8 cellular contexts compared by ENCODE assay signal in genomic region chr20:34907616-34908469, GRCh38. TPM values are rescaled to one million over a fixed set of nuclear protein-coding genes. Genes with fewer than 3 reads are reported as not detected.
DNase-seq lines count a peak whose midpoint lies in the region; ATAC-seq, FAIRE-seq and TF ChIP-seq lines count a peak whose summit lies in the region.

No MANE protein-coding gene starts in this region.

- no peak overlapping the region for H3K4me3 ChIP-seq in astrocyte (ENCODE audit: insufficient read depth, low read depth, low read length)
- no peak overlapping the region for H3K4me3 ChIP-seq in suprapubic skin

- peaks cover 13% of the 10 kb centered on the region for H3K4me1 ChIP-seq in astrocyte (ENCODE audit: insufficient read depth, low read length)
- peaks cover 17% of the 10 kb centered on the region for H3K4me1 ChIP-seq in suprapubic skin

- peak overlapping the region; percentile 67 for H3K27ac Mint-ChIP-seq in astrocyte (ENCODE audit: unreplicated experiment)

- FAIRE-seq in astrocyte (lab: Jason Lieb, UNC): peak; percentile 39

- TF ChIP-seq CTCF in astrocyte (IDR thresholded peaks at IDR 0.05; ENCODE audit: insufficient read depth, low read depth, low read length) (no peak), suprapubic skin (IDR thresholded peaks at IDR 0.05) (no peak)

- no peaks in the 10 kb centered on the region for H3K27me3 ChIP-seq in astrocyte (ENCODE audit: insufficient read depth, low read length)
- no peaks in the 10 kb centered on the region for H3K27me3 ChIP-seq in suprapubic skin

- WGBS in suprapubic skin: 26% methylated on average over 7 of the region's 7 CpGs

- TF ChIP-seq POLR2A in suprapubic skin (IDR thresholded peaks at IDR 0.05): no peak

- no peak overlapping the region for H2AFZ ChIP-seq in astrocyte (ENCODE audit: low read depth, low read length)

- no peaks in the 10 kb centered on the region for H3K79me2 ChIP-seq in astrocyte (ENCODE audit: insufficient read depth, low read length)

- H3K27ac ChIP-seq in astrocyte (ENCODE audit: low read depth, low read length): peak overlapping the region; percentile 38
- H3K27ac ChIP-seq in suprapubic skin: peak overlapping the region; percentile 74

- no peaks in the 10 kb centered on the region for H3K9me3 Mint-ChIP-seq in astrocyte (ENCODE audit: unreplicated experiment)

- peaks cover 4% of the 10 kb centered on the region for H4K20me1 ChIP-seq in astrocyte (ENCODE audit: insufficient read depth, low read length)

- no peaks in the 10 kb centered on the region for H3K36me3 ChIP-seq in astrocyte (ENCODE audit: insufficient read depth, low read length)
- no peaks in the 10 kb centered on the region for H3K36me3 ChIP-seq in suprapubic skin

- DNase-seq in CD1c-positive myeloid dendritic cell (ENCODE audit: extremely low spot score) (peak; percentile 14), NCI-H1694 (lab: John Stamatoyannopoulos, UW) (peak; percentile 14), astrocyte (ENCODE audit: low read depth) (peak; percentile 84), iPS-NIHi11 (ENCODE audit: low spot score) (peak; percentile 22), suprapubic skin (ENCODE audit: low spot score in 2 of 2) (no peak)
- DNase-seq in activated effector memory CD4-positive, alpha-beta T cell treated with Interleukin-2 at 50 U/mL for 16 hours: no peak

- H3K4me2 ChIP-seq in astrocyte (ENCODE audit: low read length): peak overlapping the region; percentile 70

- peaks cover 3% of the 10 kb centered on the region for H3K36me3 Mint-ChIP-seq in astrocyte (ENCODE audit: low read depth, unreplicated experiment)

- H3K4me1 Mint-ChIP-seq in astrocyte (ENCODE audit: low read depth, unreplicated experiment): peaks cover 12% of the 10 kb centered on the region

- no peak for TF ChIP-seq EP300 in suprapubic skin (IDR thresholded peaks at IDR 0.05)

- peak overlapping the region; percentile 23 for H3K4me3 Mint-ChIP-seq in astrocyte (ENCODE audit: unreplicated experiment)

- H3K9me3 ChIP-seq in astrocyte (ENCODE audit: insufficient read depth, low read depth, low read length) (no peaks in the 10 kb centered on the region), suprapubic skin (no peaks in the 10 kb centered on the region)

- no peaks in the 10 kb centered on the region for H3K27me3 Mint-ChIP-seq in astrocyte (ENCODE audit: low read depth, unreplicated experiment)

- no peak for ATAC-seq in GM18907 (IDR thresholded peaks at IDR 0.05; ENCODE audit: unreplicated experiment)
- ATAC-seq in HG02970 (IDR thresholded peaks at IDR 0.05; ENCODE audit: low FRiP score, unreplicated experiment): no peak

- peak overlapping the region; percentile 23 for H3K9ac ChIP-seq in astrocyte (ENCODE audit: low read length)

RNA-seq across cellular contexts. Expression of gene ACSS2, which starts 31.4 kb away (rescaled TPM):
- total RNA-seq in astrocyte (16.9 and 18.7 TPM in 2 replicates), suprapubic skin (100 to 1,000 TPM in 1 of 4 donors, 10 to 100 TPM in 3; 58.9 to 114 (median 85.3) TPM)

RNA-seq across cellular contexts. Expression of gene GGT7, which starts 35.2 kb away (rescaled TPM):
- 15.6 and 17.3 TPM in 2 replicates for total RNA-seq in astrocyte
- 10 to 100 TPM in 3 of 4 donors, 1 to 10 TPM in 1; 4.3 to 13.1 (median 11.1) TPM for total RNA-seq in suprapubic skin

RNA-seq across cellular contexts. Expression of gene GSS, which starts 47.8 kb away (rescaled TPM):
- 44.6 and 46.4 TPM in 2 replicates for total RNA-seq in astrocyte
- 10 to 100 TPM; 56.5 to 86.7 (median 75.2) TPM for total RNA-seq in suprapubic skin

RNA-seq across cellular contexts. Expression of gene MYH7B, which starts 47.8 kb away (rescaled TPM):
- total RNA-seq in astrocyte: 0.05 and 0.11 TPM in 2 replicates
- total RNA-seq in suprapubic skin: under 1 TPM in 3 of 4 donors, not detected in 1; 0.18 to 0.97 (median 0.30) TPM

Comparison
In these comparisons a context has a peak if more than half of its experiments do, and no peak if none do; other contexts are left out.
1. DNase-seq: peak in CD1c-positive myeloid dendritic cell (single experiment), NCI-H1694 (single experiment), astrocyte (single experiment) and iPS-NIHi11 (single experiment); none in suprapubic skin (0 of 2) and activated effector memory CD4-positive, alpha-beta T cell treated with Interleukin-2 at 50 U/mL for 16 hours (single experiment).